Comparison of ENCODE assay signal across 8 cellular contexts in genomic region chr4:56387023-56388001, GRCh38. TPM values are rescaled to one million over a fixed set of nuclear protein-coding genes. Genes with fewer than 3 reads are reported as not detected.
DNase-seq lines count a peak whose midpoint lies in the region; ATAC-seq, FAIRE-seq and TF ChIP-seq lines count a peak whose summit lies in the region.

TSS of gene AASDH (minus strand) at chr4:56387491. CDS start at chr4:56384299, 3,192 bp downstream.

- H3K9me3 ChIP-seq in kidney (ENCODE audit: control insufficient read depth in 1 of 2, low read length in 2 of 2), result no peaks in the 10 kb centered on the region

- DNase-seq in AG10803 (ENCODE audit: low read depth) (peak; percentile 93), NCI-H460 (ENCODE audit: extremely low read depth, low read depth) (peak; percentile 86), cerebellum (ENCODE audit: low spot score) (peak; percentile 93), kidney (peak; percentile 96)
- peak; percentile 96 for DNase-seq in activated CD4-positive, alpha-beta T cell treated with anti-CD3 and anti-CD28 coated beads for 1 hour
- peak; percentile 94 for DNase-seq in stimulated activated CD4-positive, alpha-beta T cell treated with anti-CD3 and anti-CD28 coated beads, Interleukin-15, amount 100 ng/mL, for 24 hours

- no peaks in the 10 kb centered on the region for H3K36me3 ChIP-seq in kidney (ENCODE audit: control insufficient read depth in 1 of 2, insufficient read depth in 2 of 2, low read length in 2 of 2)

- ATAC-seq in GM19043 (IDR thresholded peaks at IDR 0.05; ENCODE audit: low read depth, unreplicated experiment), result peak; percentile 90
- ATAC-seq in HG03378 (IDR thresholded peaks at IDR 0.05; ENCODE audit: unreplicated experiment), result peak; percentile 93

- FAIRE-seq in kidney (lab: Jason Lieb, UNC), result no peak

- H3K27ac ChIP-seq in kidney (ENCODE audit: low read depth in 2 of 2, low read length in 2 of 2), result peak within 1 kb of the TSS; percentile 98 to 99

- H3K4me3 ChIP-seq in AG10803 (ENCODE audit: low read length) (peak within 1 kb of the TSS; percentile 94), kidney (ENCODE audit: low read length in 2 of 2) (peak within 1 kb of the TSS; percentile 96 to 97)

- peak within 1 kb of the TSS; percentile 96 to 99 for H3K9ac ChIP-seq in kidney (ENCODE audit: low read length in 2 of 2)

- peaks cover 7 to 9% of the 10 kb centered on the region in 2 donors for H3K4me1 ChIP-seq in kidney (ENCODE audit: control insufficient read depth in 1 of 2, insufficient read depth in 1 of 2, low read depth in 1 of 2, low read length in 2 of 2)

- intact Hi-C loops in kidney (cut with DNase I), result no loop called here

- TF ChIP-seq CTCF in AG10803 (conservative IDR thresholded peaks at IDR 0.05; ENCODE audit: low read length) (no peak), kidney (IDR thresholded peaks at IDR 0.05; ENCODE audit: borderline replicate concordance, extremely low read depth, insufficient read depth) (peak; percentile 12)

RNA-seq across cellular contexts. Expression of gene AASDH, which starts in this region (rescaled TPM):
- total RNA-seq in NCI-H460 (2014; rRNA removed; shearing (Covaris generic)), result 12.1 and 13.3 TPM in 2 replicates
- 8.3 and 13.0 TPM in 2 replicates for polyA plus RNA-seq in NCI-H460 (2014; cell fraction: nucleus; rRNA removed)
- total RNA-seq in cerebellum, result 24.0 TPM
- 16.7 TPM for total RNA-seq in kidney
- 6.0 TPM for polyA plus RNA-seq in kidney (ENCODE audit: insufficient read depth, low read depth, low replicate concordance)

Comparison
In these comparisons a context has a peak if more than half of its experiments do, and no peak if none do; other contexts are left out.
1. Peak in every context shown above with its lines: DNase-seq, ATAC-seq, H3K4me3 ChIP-seq and H3K27ac ChIP-seq.